ENCODE assay signal across 36 cellular contexts in genomic region chr11:110110854-110111253, GRCh38. TPM values are rescaled to one million over a fixed set of nuclear protein-coding genes. Genes with fewer than 3 reads are reported as not detected.
"Had no signal": no experiment of that assay in that cellular context is flagged by ENCODE, and none has a peak within 500 bp of the region (broad histone marks: within the 10 kb centered on the region; RNA-seq: fewer than 3 reads in every experiment).

No MANE protein-coding gene starts in this region.

- H3K27me3 ChIP-seq: ascending aorta, cardiac muscle cell had no signal

- H3K27ac ChIP-seq: ascending aorta, cardiac muscle cell, PC-9, RWPE1, VCaP had no signal

- H3K4me2 ChIP-seq: PC-9 had no signal

- H3K36me3 ChIP-seq: cardiac muscle cell had no signal

- H3K9me3 Mint-ChIP-seq: activated T-cell treated with anti-CD3 and anti-CD28 coated beads, Interleukin-2, amount 50 U/mL, for 72 hours; activated T-helper 17 cell treated with anti-CD3 and anti-CD28 coated beads, Interleukin-2, amount 50 U/mL, for 72 hours had no signal

- H3K36me3 Mint-ChIP-seq: activated naive CD4-positive, alpha-beta T cell treated with anti-CD3 and anti-CD28 coated beads, Interleukin-2, amount 50 U/mL, for 24 hours; activated naive CD8-positive, alpha-beta T cell treated with anti-CD3 and anti-CD28 coated beads, Interleukin-2, amount 10 ng/mL, durations not matched to agents 7 days and 5 days had no signal

- H3K4me3 Mint-ChIP-seq: activated B cell treated with CpG ODN at 0.5 μM for 24 hours; activated CD8-positive, alpha-beta T cell treated with anti-CD3 and anti-CD28 coated beads for 36 hours; activated naive CD4-positive, alpha-beta T cell treated with anti-CD3 and anti-CD28 coated beads, Interleukin-2, amount 50 U/mL, for 24 hours; activated naive CD8-positive, alpha-beta T cell treated with anti-CD3 and anti-CD28 coated beads, Interleukin-2, amount 10 ng/mL, durations not matched to agents 7 days and 5 days; activated T-cell treated with anti-CD3 and anti-CD28 coated beads, Interleukin-2, amount 50 U/mL, for 72 hours; activated T-helper 17 cell treated with anti-CD3 and anti-CD28 coated beads, Interleukin-2, amount 50 U/mL, for 72 hours had no signal

- H3K4me3 ChIP-seq: ascending aorta, cardiac muscle cell, PC-9 had no signal

- ATAC-seq: activated CD8-positive, alpha-beta T cell treated with anti-CD3 and anti-CD28 coated beads for 36 hours; activated T-cell treated with anti-CD3 and anti-CD28 coated beads, Interleukin-2, amount 50 U/mL, for 72 hours; activated T-helper 17 cell treated with anti-CD3 and anti-CD28 coated beads, Interleukin-2, amount 50 U/mL, for 72 hours; Right ventricle myocardium inferior; SK-N-SH treated with all-trans-retinoic acid at 6 μM for 48 hours had no signal

- DNase-seq: activated B cell treated with CpG ODN at 0.5 μM for 24 hours; activated CD4-positive, alpha-beta T cell treated with anti-CD3 and anti-CD28 coated beads for 4 hours; activated CD4-positive, alpha-beta T cell treated with anti-CD3 and anti-CD28 coated beads, Interleukin-2, amount 50 U/mL, for 4 hours; activated CD4-positive, CD25-positive, alpha-beta regulatory T cell treated with anti-CD3 and anti-CD28 coated beads, Interleukin-2, amount 50 U/mL, for 72 hours; activated CD8-positive, alpha-beta T cell treated with anti-CD3 and anti-CD28 coated beads for 36 hours; activated effector memory CD4-positive, alpha-beta T cell treated with anti-CD3 and anti-CD28 coated beads, Interleukin-2, amount 50 U/mL, for 16 hours; activated naive CD4-positive, alpha-beta T cell treated with Interleukin-2 at 50 U/mL for 16 hours; activated naive CD8-positive, alpha-beta T cell treated with anti-CD3 and anti-CD28 coated beads, Interleukin-2, amount 10 ng/mL, durations not matched to agents 7 days and 5 days; activated T-cell treated with anti-CD3 and anti-CD28 coated beads, Interleukin-2, amount 50 U/mL, for 1 hour; activated T-cell treated with anti-CD3 and anti-CD28 coated beads, Interleukin-2, amount 50 U/mL, for 72 hours; amygdala; Karpas-422; NCI-H1105; NCI-H1417 treated with DMSO at 0.1 percent for 48 hours; NCI-H1694; NCI-H1930; NCI-H2081 treated with DMSO at 0.1 percent for 48 hours; NCI-H2171; NCI-H510A; NCI-H526; NCI-H748 treated with DMSO at 0.1 percent for 48 hours; PC-9; SIG-M5; SW 1271; T-helper 1 cell; T-helper 2 cell; T-helper 9 cell had no signal

- H3K4me1 Mint-ChIP-seq: activated B cell treated with CpG ODN at 0.5 μM for 24 hours; activated naive CD4-positive, alpha-beta T cell treated with anti-CD3 and anti-CD28 coated beads, Interleukin-2, amount 50 U/mL, for 24 hours; activated naive CD8-positive, alpha-beta T cell treated with anti-CD3 and anti-CD28 coated beads, Interleukin-2, amount 10 ng/mL, durations not matched to agents 7 days and 5 days; activated T-helper 17 cell treated with anti-CD3 and anti-CD28 coated beads, Interleukin-2, amount 50 U/mL, for 72 hours had no signal

- H2AFZ ChIP-seq: PC-9 had no signal

- H3K27ac Mint-ChIP-seq: activated B cell treated with CpG ODN at 0.5 μM for 24 hours; activated CD8-positive, alpha-beta T cell treated with anti-CD3 and anti-CD28 coated beads for 36 hours; activated naive CD4-positive, alpha-beta T cell treated with anti-CD3 and anti-CD28 coated beads, Interleukin-2, amount 50 U/mL, for 24 hours; activated naive CD8-positive, alpha-beta T cell treated with anti-CD3 and anti-CD28 coated beads, Interleukin-2, amount 10 ng/mL, durations not matched to agents 7 days and 5 days; activated T-cell treated with anti-CD3 and anti-CD28 coated beads, Interleukin-2, amount 50 U/mL, for 72 hours; activated T-helper 17 cell treated with anti-CD3 and anti-CD28 coated beads, Interleukin-2, amount 50 U/mL, for 72 hours had no signal

RNA-seq across cellular contexts. Expression of gene ZC3H12C, which starts 17.7 kb away (rescaled TPM):
- total RNA-seq: OCI-LY7 had no signal
